Comparison of ENCODE assay signal across 22 cellular contexts in the genomic region with DNA sequence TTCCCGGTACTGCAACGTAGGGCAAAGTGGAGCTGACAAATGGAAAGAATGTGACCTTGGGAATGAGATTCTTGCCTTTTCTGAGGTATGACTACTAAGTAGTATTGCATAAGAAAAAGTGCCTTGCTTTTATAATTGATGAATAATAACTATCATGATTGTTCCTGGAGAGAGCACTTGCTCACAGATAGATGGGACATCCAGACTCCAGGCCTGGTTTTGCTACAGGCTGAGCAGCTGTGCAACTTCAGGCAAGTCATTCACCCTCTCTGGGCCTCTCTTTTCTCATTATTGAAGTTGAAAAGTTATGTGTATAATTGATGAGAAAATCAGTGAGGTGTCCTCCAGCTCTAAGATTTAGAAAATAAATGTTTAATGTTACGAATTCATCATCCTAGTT.
"Had no signal": no experiment of that assay in that cellular context is flagged by ENCODE, and none has a peak within 500 bp of the region (broad histone marks: within the 10 kb centered on the region; RNA-seq: fewer than 3 reads in every experiment).

No MANE protein-coding gene starts in this region.

- H3K9me3 Mint-ChIP-seq: immature natural killer cell; stimulated activated naive CD8-positive, alpha-beta T cell treated with anti-CD3 and anti-CD28 coated beads, Interleukin-15, Interleukin-2, amounts not matched to agents 100 ng/mL and 50 ng/mL, for 24 hours had no signal

- DNase-seq: cortex of kidney; dorsolateral prefrontal cortex; effector CD8-positive, alpha-beta T cell; esophagus squamous epithelium; foreskin fibroblast; glutamatergic neuron; immature natural killer cell; mammary epithelial cell; naive thymus-derived CD4-positive, alpha-beta T cell; nephron progenitor cell; psoas muscle; retina; right lobe of liver; stimulated activated CD4-positive, alpha-beta T cell treated with anti-CD3 and anti-CD28 coated beads, Interleukin-15, amount 100 ng/mL, for 24 hours; stimulated activated CD4-positive, alpha-beta T cell treated with anti-CD3 and anti-CD28 coated beads, Interleukin-1b, Interleukin-23, amount 100 ng/mL, for 48 hours; stimulated activated CD4-positive, alpha-beta T cell treated with anti-CD3 and anti-CD28 coated beads, Interleukin-4, amount 100 ng/mL, for 24 hours; tibial artery; upper lobe of left lung; uterus had no signal

- H3K9me3 ChIP-seq: right lobe of liver, uterus had no signal

- H3K27me3 ChIP-seq: dorsolateral prefrontal cortex, esophagus squamous epithelium, gastroesophageal sphincter, right lobe of liver, tibial artery, upper lobe of left lung, uterus had no signal

- H3K36me3 Mint-ChIP-seq: immature natural killer cell; naive thymus-derived CD4-positive, alpha-beta T cell; stimulated activated memory B cell treated with anti-CD40 and anti-IgM and Interleukin-4, amounts not matched to agents 10 μg/mL and 1 μg/mL and 100 μg/mL, for 72 hours had no signal

- H3K4me3 ChIP-seq: dorsolateral prefrontal cortex, esophagus squamous epithelium, gastroesophageal sphincter, psoas muscle, right lobe of liver, tibial artery, upper lobe of left lung, uterus had no signal

- ATAC-seq: gastroesophageal sphincter; naive thymus-derived CD4-positive, alpha-beta T cell; psoas muscle; right lobe of liver; stimulated activated memory B cell treated with anti-CD40 and anti-IgM and Interleukin-4, amounts not matched to agents 10 μg/mL and 1 μg/mL and 100 μg/mL, for 72 hours had no signal

- H3K27ac ChIP-seq: dorsolateral prefrontal cortex, gastroesophageal sphincter, psoas muscle, right lobe of liver, tibial artery, upper lobe of left lung, uterus had no signal

- H3K27ac Mint-ChIP-seq: immature natural killer cell; naive thymus-derived CD4-positive, alpha-beta T cell; nephron progenitor cell; stimulated activated memory B cell treated with anti-CD40 and anti-IgM and Interleukin-4, amounts not matched to agents 10 μg/mL and 1 μg/mL and 100 μg/mL, for 72 hours; stimulated activated naive CD8-positive, alpha-beta T cell treated with anti-CD3 and anti-CD28 coated beads, Interleukin-15, Interleukin-2, amounts not matched to agents 100 ng/mL and 50 ng/mL, for 24 hours had no signal

- H3K4me1 Mint-ChIP-seq: immature natural killer cell, nephron progenitor cell had no signal

- H3K36me3 ChIP-seq: esophagus squamous epithelium, gastroesophageal sphincter, right lobe of liver, tibial artery, upper lobe of left lung, uterus had no signal

- H3K4me3 Mint-ChIP-seq: immature natural killer cell; naive thymus-derived CD4-positive, alpha-beta T cell; nephron progenitor cell; stimulated activated memory B cell treated with anti-CD40 and anti-IgM and Interleukin-4, amounts not matched to agents 10 μg/mL and 1 μg/mL and 100 μg/mL, for 72 hours; stimulated activated naive CD8-positive, alpha-beta T cell treated with anti-CD3 and anti-CD28 coated beads, Interleukin-15, Interleukin-2, amounts not matched to agents 100 ng/mL and 50 ng/mL, for 24 hours had no signal

- H3K4me1 ChIP-seq: gastroesophageal sphincter, psoas muscle, right lobe of liver, upper lobe of left lung, uterus had no signal
